ENCODE assay signal across 1 cellular context in the genomic region with DNA sequence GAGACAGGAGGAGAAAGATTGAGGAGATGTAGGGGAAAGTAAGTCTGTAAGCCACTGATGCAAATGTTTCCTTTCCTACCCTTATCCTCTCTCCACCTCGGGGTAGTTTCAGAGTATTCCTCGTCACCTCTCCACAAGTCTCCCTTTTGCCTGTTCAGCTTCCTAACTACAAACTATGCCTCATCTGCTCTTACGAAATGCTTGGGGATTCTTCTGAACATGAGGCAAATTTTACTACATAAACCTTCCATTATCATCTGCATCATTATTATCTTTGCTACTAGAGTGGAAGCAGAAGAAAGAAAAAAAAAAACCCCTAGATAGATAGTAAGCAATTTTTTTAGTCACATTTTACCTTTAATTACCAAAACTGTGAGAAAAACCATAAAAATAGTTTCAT.
TF ChIP-seq lines count a peak whose summit lies in the region.

No MANE protein-coding gene starts in this region.

TF ChIP-seq in GM23338, 12 proteins besides CTCF, POLR2A, EP300 and RAD21 (continued from another document):
- TF ChIP-seq, protein P1, sequence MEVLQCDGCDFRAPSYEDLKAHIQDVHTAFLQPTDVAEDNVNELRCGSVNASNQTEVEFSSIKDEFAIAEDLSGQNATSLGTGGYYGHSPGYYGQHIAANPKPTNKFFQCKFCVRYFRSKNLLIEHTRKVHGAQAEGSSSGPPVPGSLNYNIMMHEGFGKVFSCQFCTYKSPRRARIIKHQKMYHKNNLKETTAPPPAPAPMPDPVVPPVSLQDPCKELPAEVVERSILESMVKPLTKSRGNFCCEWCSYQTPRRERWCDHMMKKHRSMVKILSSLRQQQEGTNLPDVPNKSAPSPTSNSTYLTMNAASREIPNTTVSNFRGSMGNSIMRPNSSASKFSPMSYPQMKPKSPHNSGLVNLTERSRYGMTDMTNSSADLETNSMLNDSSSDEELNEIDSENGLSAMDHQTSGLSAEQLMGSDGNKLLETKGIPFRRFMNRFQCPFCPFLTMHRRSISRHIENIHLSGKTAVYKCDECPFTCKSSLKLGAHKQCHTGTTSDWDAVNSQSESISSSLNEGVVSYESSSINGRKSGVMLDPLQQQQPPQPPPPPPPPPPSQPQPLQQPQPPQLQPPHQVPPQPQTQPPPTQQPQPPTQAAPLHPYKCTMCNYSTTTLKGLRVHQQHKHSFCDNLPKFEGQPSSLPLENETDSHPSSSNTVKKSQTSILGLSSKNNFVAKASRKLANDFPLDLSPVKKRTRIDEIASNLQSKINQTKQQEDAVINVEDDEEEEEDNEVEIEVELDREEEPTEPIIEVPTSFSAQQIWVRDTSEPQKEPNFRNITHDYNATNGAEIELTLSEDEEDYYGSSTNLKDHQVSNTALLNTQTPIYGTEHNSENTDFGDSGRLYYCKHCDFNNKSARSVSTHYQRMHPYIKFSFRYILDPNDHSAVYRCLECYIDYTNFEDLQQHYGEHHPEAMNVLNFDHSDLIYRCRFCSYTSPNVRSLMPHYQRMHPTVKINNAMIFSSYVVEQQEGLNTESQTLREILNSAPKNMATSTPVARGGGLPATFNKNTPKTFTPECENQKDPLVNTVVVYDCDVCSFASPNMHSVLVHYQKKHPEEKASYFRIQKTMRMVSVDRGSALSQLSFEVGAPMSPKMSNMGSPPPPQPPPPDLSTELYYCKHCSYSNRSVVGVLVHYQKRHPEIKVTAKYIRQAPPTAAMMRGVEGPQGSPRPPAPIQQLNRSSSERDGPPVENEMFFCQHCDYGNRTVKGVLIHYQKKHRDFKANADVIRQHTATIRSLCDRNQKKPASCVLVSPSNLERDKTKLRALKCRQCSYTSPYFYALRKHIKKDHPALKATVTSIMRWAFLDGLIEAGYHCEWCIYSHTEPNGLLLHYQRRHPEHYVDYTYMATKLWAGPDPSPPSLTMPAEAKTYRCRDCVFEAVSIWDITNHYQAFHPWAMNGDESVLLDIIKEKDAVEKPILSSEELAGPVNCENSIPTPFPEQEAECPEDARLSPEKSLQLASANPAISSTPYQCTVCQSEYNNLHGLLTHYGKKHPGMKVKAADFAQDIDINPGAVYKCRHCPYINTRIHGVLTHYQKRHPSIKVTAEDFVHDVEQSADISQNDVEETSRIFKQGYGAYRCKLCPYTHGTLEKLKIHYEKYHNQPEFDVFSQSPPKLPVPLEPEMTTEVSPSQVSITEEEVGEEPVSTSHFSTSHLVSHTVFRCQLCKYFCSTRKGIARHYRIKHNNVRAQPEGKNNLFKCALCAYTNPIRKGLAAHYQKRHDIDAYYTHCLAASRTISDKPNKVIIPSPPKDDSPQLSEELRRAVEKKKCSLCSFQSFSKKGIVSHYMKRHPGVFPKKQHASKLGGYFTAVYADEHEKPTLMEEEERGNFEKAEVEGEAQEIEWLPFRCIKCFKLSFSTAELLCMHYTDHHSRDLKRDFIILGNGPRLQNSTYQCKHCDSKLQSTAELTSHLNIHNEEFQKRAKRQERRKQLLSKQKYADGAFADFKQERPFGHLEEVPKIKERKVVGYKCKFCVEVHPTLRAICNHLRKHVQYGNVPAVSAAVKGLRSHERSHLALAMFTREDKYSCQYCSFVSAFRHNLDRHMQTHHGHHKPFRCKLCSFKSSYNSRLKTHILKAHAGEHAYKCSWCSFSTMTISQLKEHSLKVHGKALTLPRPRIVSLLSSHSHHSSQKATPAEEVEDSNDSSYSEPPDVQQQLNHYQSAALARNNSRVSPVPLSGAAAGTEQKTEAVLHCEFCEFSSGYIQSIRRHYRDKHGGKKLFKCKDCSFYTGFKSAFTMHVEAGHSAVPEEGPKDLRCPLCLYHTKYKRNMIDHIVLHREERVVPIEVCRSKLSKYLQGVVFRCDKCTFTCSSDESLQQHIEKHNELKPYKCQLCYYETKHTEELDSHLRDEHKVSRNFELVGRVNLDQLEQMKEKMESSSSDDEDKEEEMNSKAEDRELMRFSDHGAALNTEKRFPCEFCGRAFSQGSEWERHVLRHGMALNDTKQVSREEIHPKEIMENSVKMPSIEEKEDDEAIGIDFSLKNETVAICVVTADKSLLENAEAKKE (CRISPR knock-in tag; IDR thresholded peaks at IDR 0.05): no peak
- TF ChIP-seq EZH2phosphoT487 (IDR thresholded peaks at IDR 0.05; ENCODE audit: unreplicated experiment) (no peak), CREB1 (CRISPR knock-in tag; IDR thresholded peaks at IDR 0.05; ENCODE audit: low read depth) (no peak), POLR2AphosphoS5 (IDR thresholded peaks at IDR 0.05; ENCODE audit: low read depth) (no peak), ZNF114 (CRISPR knock-in tag; IDR thresholded peaks at IDR 0.05) (no peak)
- TF ChIP-seq, protein P2, sequence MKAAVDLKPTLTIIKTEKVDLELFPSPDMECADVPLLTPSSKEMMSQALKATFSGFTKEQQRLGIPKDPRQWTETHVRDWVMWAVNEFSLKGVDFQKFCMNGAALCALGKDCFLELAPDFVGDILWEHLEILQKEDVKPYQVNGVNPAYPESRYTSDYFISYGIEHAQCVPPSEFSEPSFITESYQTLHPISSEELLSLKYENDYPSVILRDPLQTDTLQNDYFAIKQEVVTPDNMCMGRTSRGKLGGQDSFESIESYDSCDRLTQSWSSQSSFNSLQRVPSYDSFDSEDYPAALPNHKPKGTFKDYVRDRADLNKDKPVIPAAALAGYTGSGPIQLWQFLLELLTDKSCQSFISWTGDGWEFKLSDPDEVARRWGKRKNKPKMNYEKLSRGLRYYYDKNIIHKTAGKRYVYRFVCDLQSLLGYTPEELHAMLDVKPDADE (IDR thresholded peaks at IDR 0.05): no peak
TF ChIP-seq in GM23338: peak in this region for 0.
